ENCODE assay signal across 1 cellular context in genomic region chr16:89370081-89370511, GRCh38.
TF ChIP-seq lines count a peak whose summit lies in the region.

No MANE protein-coding gene starts in this region.

TF ChIP-seq in WTC11, 78 proteins besides CTCF, POLR2A, EP300 and RAD21 (continued from another document):
- no peak for TF ChIP-seq IRF1 (CRISPR knock-in tag; IDR thresholded peaks at IDR 0.05)
